8 cellular contexts compared by ENCODE assay signal in the genomic region with DNA sequence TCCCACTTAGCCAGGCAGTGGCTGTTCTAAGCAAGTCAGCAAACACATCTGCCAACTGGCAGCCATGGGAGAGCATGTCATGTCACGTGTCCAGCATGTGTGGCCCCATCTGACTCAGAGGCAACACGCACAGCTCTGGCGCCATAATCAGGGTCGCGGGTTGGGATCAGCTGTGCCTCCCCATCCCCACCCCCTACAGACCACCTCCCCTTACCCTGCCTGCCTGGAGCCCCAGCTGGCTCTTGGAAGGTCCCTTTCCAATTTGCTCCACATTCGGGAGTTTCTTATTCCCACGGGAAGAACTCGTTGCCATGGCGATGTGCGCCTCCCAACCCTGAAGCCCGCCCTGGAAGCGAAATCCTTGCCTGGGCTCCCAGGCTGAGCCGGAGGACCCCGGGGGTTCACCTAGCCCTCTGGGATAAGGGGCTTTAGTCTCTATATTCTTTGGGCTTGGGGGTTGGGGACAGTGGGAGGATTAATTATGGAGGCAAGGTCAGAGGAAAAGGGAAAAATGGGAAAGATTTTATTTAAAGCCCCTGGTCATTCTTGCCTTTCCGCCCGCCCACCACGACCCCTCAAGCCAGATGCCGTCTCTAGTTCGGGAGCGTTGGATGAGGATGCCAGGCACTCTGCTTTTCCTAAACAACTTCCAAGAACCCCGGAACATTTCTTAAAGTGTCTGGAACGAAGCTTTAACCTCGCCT.
DNase-seq lines count a peak whose midpoint lies in the region; ATAC-seq and TF ChIP-seq lines count a peak whose summit lies in the region.

No MANE protein-coding gene starts in this region.

- TF ChIP-seq CTCF in GM13977 (IDR thresholded peaks at IDR 0.05; ENCODE audit: extremely low read depth, insufficient read depth, missing control alignments) = no peak

- no peaks in the 10 kb centered on the region for H3K36me3 Mint-ChIP-seq in activated CD8-positive, alpha-beta memory T cell treated with anti-CD3 and anti-CD28 coated beads, Interleukin-2, amount 10 ng/mL, durations not matched to agents 7 days and 5 days
- no peaks in the 10 kb centered on the region for H3K36me3 Mint-ChIP-seq in stimulated activated memory B cell treated with anti-CD40 and anti-IgM and Interleukin-4, amounts not matched to agents 10 μg/mL and 1 μg/mL and 100 μg/mL, for 72 hours

- peaks cover 20% of the 10 kb centered on the region for H3K27me3 Mint-ChIP-seq in activated CD8-positive, alpha-beta memory T cell treated with anti-CD3 and anti-CD28 coated beads, Interleukin-2, amount 10 ng/mL, durations not matched to agents 7 days and 5 days
- H3K27me3 Mint-ChIP-seq in stimulated activated memory B cell treated with anti-CD40 and anti-IgM and Interleukin-4, amounts not matched to agents 10 μg/mL and 1 μg/mL and 100 μg/mL, for 72 hours = no peaks in the 10 kb centered on the region

- DNase-seq in activated CD8-positive, alpha-beta memory T cell treated with anti-CD3 and anti-CD28 coated beads, Interleukin-2, amount 10 ng/mL, durations not matched to agents 7 days and 5 days = no peak
- DNase-seq in activated CD8-positive, alpha-beta memory T cell treated with anti-CD3 and anti-CD28 coated beads, Interleukin-2, amount 50 U/mL, for 4 hours = no peak
- peak; percentile 18 for DNase-seq in NCI-H524 treated with DMSO at 0.1 percent for 48 hours (lab: John Stamatoyannopoulos, UW)
- DNase-seq in dedifferentiated amniotic fluid mesenchymal stem cell (ENCODE audit: extremely low spot score) = peak; percentile 37
- peak; percentile 84 for DNase-seq in left kidney (ENCODE audit: low read depth, low spot score)
- DNase-seq in GM13977 (ENCODE audit: low spot score) = no peak

- CTCF ChIA-PET in activated CD8-positive, alpha-beta memory T cell treated with anti-CD3 and anti-CD28 coated beads, Interleukin-2, amount 10 ng/mL, durations not matched to agents 7 days and 5 days (lab: Charles Lee) = no interaction called here

- no peaks in the 10 kb centered on the region for H3K9me3 Mint-ChIP-seq in activated CD8-positive, alpha-beta memory T cell treated with anti-CD3 and anti-CD28 coated beads, Interleukin-2, amount 10 ng/mL, durations not matched to agents 7 days and 5 days (ENCODE audit: low read depth)
- H3K9me3 Mint-ChIP-seq in stimulated activated memory B cell treated with anti-CD40 and anti-IgM and Interleukin-4, amounts not matched to agents 10 μg/mL and 1 μg/mL and 100 μg/mL, for 72 hours = peaks cover 4% of the 10 kb centered on the region

- H3K27ac Mint-ChIP-seq in activated CD8-positive, alpha-beta memory T cell treated with anti-CD3 and anti-CD28 coated beads, Interleukin-2, amount 10 ng/mL, durations not matched to agents 7 days and 5 days = no peak overlapping the region
- no peak overlapping the region for H3K27ac Mint-ChIP-seq in stimulated activated memory B cell treated with anti-CD40 and anti-IgM and Interleukin-4, amounts not matched to agents 10 μg/mL and 1 μg/mL and 100 μg/mL, for 72 hours

- ATAC-seq in activated CD8-positive, alpha-beta memory T cell treated with anti-CD3 and anti-CD28 coated beads, Interleukin-2, amount 10 ng/mL, durations not matched to agents 7 days and 5 days = no peak
- no peak for ATAC-seq in stimulated activated memory B cell treated with anti-CD40 and anti-IgM and Interleukin-4, amounts not matched to agents 10 μg/mL and 1 μg/mL and 100 μg/mL, for 72 hours
- ATAC-seq in HG03139 (IDR thresholded peaks at IDR 0.05; ENCODE audit: unreplicated experiment) = no peak

- in situ Hi-C loops in GM13977 (cut with MboI; ENCODE audit: low pct_unique_long_range_greater_than_20kb, low sequenced_read_pairs, unreplicated experiment) = no loop called here

- peak overlapping the region; percentile 76 for H3K4me3 Mint-ChIP-seq in activated CD8-positive, alpha-beta memory T cell treated with anti-CD3 and anti-CD28 coated beads, Interleukin-2, amount 10 ng/mL, durations not matched to agents 7 days and 5 days
- H3K4me3 Mint-ChIP-seq in stimulated activated memory B cell treated with anti-CD40 and anti-IgM and Interleukin-4, amounts not matched to agents 10 μg/mL and 1 μg/mL and 100 μg/mL, for 72 hours = peak overlapping the region; percentile 66

- H3K4me1 Mint-ChIP-seq in activated CD8-positive, alpha-beta memory T cell treated with anti-CD3 and anti-CD28 coated beads, Interleukin-2, amount 10 ng/mL, durations not matched to agents 7 days and 5 days = peaks cover 19% of the 10 kb centered on the region
- peaks cover 6% of the 10 kb centered on the region for H3K4me1 Mint-ChIP-seq in stimulated activated memory B cell treated with anti-CD40 and anti-IgM and Interleukin-4, amounts not matched to agents 10 μg/mL and 1 μg/mL and 100 μg/mL, for 72 hours

Comparison
In these comparisons a context has a peak if more than half of its experiments do, and no peak if none do; other contexts are left out.
1. DNase-seq: peak in NCI-H524 treated with DMSO at 0.1 percent for 48 hours (single experiment), dedifferentiated amniotic fluid mesenchymal stem cell (single experiment) and left kidney (single experiment); none in activated CD8-positive, alpha-beta memory T cell treated with anti-CD3 and anti-CD28 coated beads, Interleukin-2, amount 10 ng/mL, durations not matched to agents 7 days and 5 days (single experiment), activated CD8-positive, alpha-beta memory T cell treated with anti-CD3 and anti-CD28 coated beads, Interleukin-2, amount 50 U/mL, for 4 hours (single experiment) and GM13977 (single experiment).